In the genomic region with DNA sequence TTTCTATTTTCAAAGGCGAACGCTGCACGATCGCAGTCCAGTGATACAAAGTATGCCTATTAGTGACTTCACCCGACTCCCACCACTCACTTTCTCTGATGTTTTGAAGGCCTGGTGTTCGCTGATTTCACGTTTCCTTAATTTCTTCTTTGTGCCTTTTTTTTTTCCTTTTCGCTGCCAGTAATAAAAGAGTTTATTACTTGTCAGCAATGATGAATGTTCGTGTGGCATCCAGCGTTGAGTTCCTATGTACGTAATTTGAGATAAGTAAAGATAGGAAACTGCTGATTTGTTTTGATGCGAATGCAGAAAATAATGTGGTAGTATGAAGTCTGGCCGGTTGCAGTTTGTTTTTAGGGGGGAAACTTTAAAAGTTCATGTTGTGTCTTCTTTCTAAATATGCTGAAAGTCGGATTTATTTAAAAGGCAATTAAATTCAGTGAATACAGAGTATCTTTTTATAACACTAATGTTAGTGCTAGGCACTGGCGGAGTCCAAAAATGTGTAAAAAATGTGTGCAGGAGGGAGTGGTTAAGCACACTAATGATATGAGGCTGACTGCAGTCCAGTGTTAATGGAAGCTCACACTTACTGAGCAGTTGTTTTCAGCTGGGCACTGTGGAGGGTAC, we compare ENCODE assay signal across 8 cellular contexts. TPM values are rescaled to one million over a fixed set of nuclear protein-coding genes. Genes with fewer than 3 reads are reported as not detected.
DNase-seq lines count a peak whose midpoint lies in the region; ATAC-seq and TF ChIP-seq lines count a peak whose summit lies in the region.

No MANE protein-coding gene starts in this region.

- H3K14ac ChIP-seq in mesenchymal stem cell (ENCODE audit: low read length in 2 of 2) = no peak overlapping the region

- 2% methylated on average over 14 of the region's 15 CpGs for WGBS in mesenchymal stem cell

- H3K4me3 ChIP-seq in mesenchymal stem cell (ENCODE audit: insufficient read depth in 1 of 2, low read depth in 1 of 2, low read length in 2 of 2) (peak overlapping the region; percentile 92 to 93), uterus (peak overlapping the region; percentile 70 to 93)

- intact Hi-C loops in uterus (cut with DNase I; ENCODE audit: low total_unique reads) = no loop called here

- H2AFZ ChIP-seq in mesenchymal stem cell (ENCODE audit: low read depth, low read length) = peak overlapping the region; percentile 94

- H2BK5ac ChIP-seq in mesenchymal stem cell (ENCODE audit: low read depth, low read length, poor library complexity, severe bottlenecking) = no peak overlapping the region

- no peaks in the 10 kb centered on the region for H3K27me3 ChIP-seq in mesenchymal stem cell (ENCODE audit: control insufficient read depth in 1 of 2, insufficient read depth in 1 of 2, low read length in 2 of 2)
- no peaks in the 10 kb centered on the region for H3K27me3 ChIP-seq in uterus

- peak overlapping the region; percentile 52 to 95 for H3K18ac ChIP-seq in mesenchymal stem cell (ENCODE audit: low read depth in 1 of 2, low read length in 2 of 2)

- H2BK120ac ChIP-seq in mesenchymal stem cell (ENCODE audit: low read depth, low read length) = no peak overlapping the region

- peaks cover 11% of the 10 kb centered on the region for H3K4me1 ChIP-seq in mesenchymal stem cell (ENCODE audit: control insufficient read depth, insufficient read depth, low read depth, low read length)
- no peaks in the 10 kb centered on the region for H3K4me1 ChIP-seq in uterus

- H4K91ac ChIP-seq in mesenchymal stem cell (ENCODE audit: low read length) = no peak overlapping the region

- H2BK12ac ChIP-seq in mesenchymal stem cell (ENCODE audit: low read length in 2 of 2) = no peak overlapping the region

- H3K27ac ChIP-seq in mesenchymal stem cell (ENCODE audit: low read length, poor library complexity, severe bottlenecking) (peak overlapping the region; percentile 65), uterus (peak overlapping the region; percentile 92 to 96)

- no peak for ATAC-seq in GM21619 (IDR thresholded peaks at IDR 0.05; ENCODE audit: unreplicated experiment)

- TF ChIP-seq POLR2A in uterus (IDR thresholded peaks at IDR 0.05) = no peak

- no peak overlapping the region for H3K23ac ChIP-seq in mesenchymal stem cell (ENCODE audit: low read length in 2 of 2)

- H4K8ac ChIP-seq in mesenchymal stem cell (ENCODE audit: low read length) = no peak overlapping the region

- TF ChIP-seq CTCF in uterus (IDR thresholded peaks at IDR 0.05) = no peak

- no peak overlapping the region for H2AK5ac ChIP-seq in mesenchymal stem cell (ENCODE audit: low read length, severe bottlenecking)

- peak overlapping the region; percentile 88 for H3K9ac ChIP-seq in mesenchymal stem cell (ENCODE audit: low read length)

- no peak overlapping the region for H3K4ac ChIP-seq in mesenchymal stem cell (ENCODE audit: low read depth in 1 of 2, low read length in 2 of 2)

- H3K79me1 ChIP-seq in mesenchymal stem cell (replicated peaks; ENCODE audit: low read length, poor library complexity, severe bottlenecking) = peaks cover 6% of the 10 kb centered on the region

- H3K4me2 ChIP-seq in mesenchymal stem cell (ENCODE audit: low read length, poor library complexity, severe bottlenecking) = peak overlapping the region; percentile 76

- peaks cover 0 to 4% of the 10 kb centered on the region in 2 experiments for H3K36me3 ChIP-seq in mesenchymal stem cell (ENCODE audit: control insufficient read depth in 1 of 2, insufficient read depth in 2 of 2, low read depth in 1 of 2, low read length in 2 of 2)
- no peaks in the 10 kb centered on the region for H3K36me3 ChIP-seq in uterus

- H3K9me3 ChIP-seq in mesenchymal stem cell (ENCODE audit: control insufficient read depth, low read length) = no peaks in the 10 kb centered on the region
- H3K9me3 ChIP-seq in uterus = no peaks in the 10 kb centered on the region

- H2BK15ac ChIP-seq in mesenchymal stem cell (ENCODE audit: low read depth, poor library complexity, severe bottlenecking) = no peak overlapping the region

- DNase-seq in NCI-H2227 treated with DMSO at 0.1 percent for 48 hours (lab: John Stamatoyannopoulos, UW) = peak; percentile 43
- DNase-seq in NCI-H2227 (lab: John Stamatoyannopoulos, UW; ENCODE audit: unreplicated experiment) = no peak
- DNase-seq in NCI-H748 (lab: John Stamatoyannopoulos, UW; ENCODE audit: unreplicated experiment) = peak; percentile 44
- peak; percentile 47 for DNase-seq in dedifferentiated amniotic fluid mesenchymal stem cell (ENCODE audit: extremely low spot score)
- peak; percentile 68 for DNase-seq in mesenchymal stem cell
- DNase-seq in uterus = no peak
- no peak for DNase-seq in mesenteric fat pad (ENCODE audit: low spot score)

RNA-seq across cellular contexts. Expression of a gene that starts 0.8 kb away (rescaled TPM):
- 15.2 TPM for polyA plus RNA-seq in mesenchymal stem cell (2013, experiment 1 of 2)
- 14.4 TPM for polyA plus RNA-seq in mesenchymal stem cell (2013, experiment 2 of 2)
- total RNA-seq in uterus (10 to 100 TPM; 16.8 to 36.4 (median 24.2) TPM), mesenteric fat pad (21.7 TPM)

RNA-seq across cellular contexts. Expression of a gene that starts 14.2 kb away (rescaled TPM):
- 2.3 TPM for polyA plus RNA-seq in mesenchymal stem cell (2013, experiment 1 of 2)
- 2.2 TPM for polyA plus RNA-seq in mesenchymal stem cell (2013, experiment 2 of 2)
- total RNA-seq in uterus (10 to 100 TPM; 14.1 to 67.5 (median 32.3) TPM), mesenteric fat pad (24.0 TPM)

Comparison
In these comparisons a context has a peak if more than half of its experiments do, and no peak if none do; other contexts are left out.
1. DNase-seq: peak in NCI-H2227 treated with DMSO at 0.1 percent for 48 hours (single experiment), NCI-H748 (single experiment), dedifferentiated amniotic fluid mesenchymal stem cell (single experiment) and mesenchymal stem cell (single experiment); none in NCI-H2227 (single experiment), uterus (0 of 2) and mesenteric fat pad (single experiment).